Comparison of ENCODE assay signal across 8 cellular contexts in genomic region chr2:121285077-121285449, GRCh38. TPM values are rescaled to one million over a fixed set of nuclear protein-coding genes. Genes with fewer than 3 reads are reported as not detected.
DNase-seq lines count a peak whose midpoint lies in the region; ATAC-seq, FAIRE-seq and TF ChIP-seq lines count a peak whose summit lies in the region.

TSS of gene TFCP2L1 (minus strand) at chr2:121285202. CDS start at chr2:121285109, 93 bp downstream.

- peak within 1 kb of the TSS; percentile 81 for H3K9ac ChIP-seq in keratinocyte (ENCODE audit: control insufficient read depth, extremely low read depth, insufficient read depth, low read length)

- WGBS in aorta, 2 donors, result 1% methylated on average over 35 to 51 of the region's 51 CpGs

- H3K27me3 ChIP-seq in keratinocyte (ENCODE audit: control insufficient read depth, extremely low read depth, insufficient read depth, low read length), result no peaks in the 10 kb centered on the region
- H3K27me3 ChIP-seq in aorta (ENCODE audit: control insufficient read depth in 1 of 2, insufficient read depth in 2 of 2, low read length in 1 of 2), result no peaks in the 10 kb centered on the region

- H3K4me3 Mint-ChIP-seq in activated T-cell treated with anti-CD3 and anti-CD28 coated beads, Interleukin-2, amount 50 U/mL, for 24 hours, result peak within 1 kb of the TSS; percentile 53
- peak within 1 kb of the TSS; percentile 77 for H3K4me3 Mint-ChIP-seq in activated naive CD8-positive, alpha-beta T cell
- H3K4me3 Mint-ChIP-seq in stimulated activated naive B cell treated with anti-CD40 and anti-IgM and Interleukin-4, amounts not matched to agents 10 μg/mL and 1 μg/mL and 100 μg/mL, for 72 hours, result peak within 1 kb of the TSS; percentile 65 to 77

- H3K79me2 ChIP-seq in keratinocyte (ENCODE audit: control insufficient read depth, insufficient read depth, low read length), result peaks cover 43% of the 10 kb centered on the region

- DNase-seq in activated T-cell treated with anti-CD3 and anti-CD28 coated beads, Interleukin-2, amount 50 U/mL, for 24 hours, result peak; percentile 47
- DNase-seq in activated T-cell treated with anti-CD3 and anti-CD28 coated beads for 4 hours (no peak), NCI-H1105 (lab: John Stamatoyannopoulos, UW) (peak; percentile 58), keratinocyte (ENCODE audit: low read depth, low spot score) (no peak), aorta (no peak)
- no peak for DNase-seq in stimulated activated naive B cell treated with anti-CD40 and anti-IgM and Interleukin-4, amounts not matched to agents 10 μg/mL and 1 μg/mL and 100 μg/mL, for 72 hours

- H2AFZ ChIP-seq in keratinocyte (ENCODE audit: control insufficient read depth, low read length), result peak within 1 kb of the TSS; percentile 76

- H3K27ac Mint-ChIP-seq in activated T-cell treated with anti-CD3 and anti-CD28 coated beads, Interleukin-2, amount 50 U/mL, for 24 hours, result no peak within 1 kb of the TSS
- no peak within 1 kb of the TSS for H3K27ac Mint-ChIP-seq in activated naive CD8-positive, alpha-beta T cell
- peak within 1 kb of the TSS; percentile 37 for H3K27ac Mint-ChIP-seq in stimulated activated naive B cell treated with anti-CD40 and anti-IgM and Interleukin-4, amounts not matched to agents 10 μg/mL and 1 μg/mL and 100 μg/mL, for 72 hours

- H3K4me3 ChIP-seq in keratinocyte (ENCODE audit: control insufficient read depth in 2 of 3, extremely low read depth in 1 of 3, insufficient read depth in 2 of 3, low read depth in 1 of 3, low read length in 3 of 3), result peak within 1 kb of the TSS; percentile 70 to 85 (median 75)
- H3K4me3 ChIP-seq in aorta (ENCODE audit: low read length in 2 of 2), result peak within 1 kb of the TSS in 1 of 2 donors; percentile 38

- H3K9me1 ChIP-seq in keratinocyte (ENCODE audit: control insufficient read depth, extremely low read depth, insufficient read depth, low read length), result no peaks in the 10 kb centered on the region

- no peak for FAIRE-seq in keratinocyte (lab: Jason Lieb, UNC)

- peak; percentile 57 to 76 for ATAC-seq in stimulated activated naive B cell treated with anti-CD40 and anti-IgM and Interleukin-4, amounts not matched to agents 10 μg/mL and 1 μg/mL and 100 μg/mL, for 72 hours (replicated peaks)
- ATAC-seq in HG03135 (IDR thresholded peaks at IDR 0.05; ENCODE audit: unreplicated experiment), result no peak
- ATAC-seq in aorta (ENCODE audit: low FRiP score), result no peak

- H3K4me1 ChIP-seq in keratinocyte (ENCODE audit: control insufficient read depth, extremely low read depth, insufficient read depth, low read length) (peaks cover 24% of the 10 kb centered on the region), aorta (ENCODE audit: control insufficient read depth in 1 of 2, insufficient read depth in 2 of 2, low read length in 2 of 2) (no peaks in the 10 kb centered on the region)

- no peaks in the 10 kb centered on the region for H3K36me3 Mint-ChIP-seq in activated T-cell treated with anti-CD3 and anti-CD28 coated beads, Interleukin-2, amount 50 U/mL, for 24 hours (ENCODE audit: low read depth)
- no peaks in the 10 kb centered on the region for H3K36me3 Mint-ChIP-seq in activated naive CD8-positive, alpha-beta T cell
- H3K36me3 Mint-ChIP-seq in stimulated activated naive B cell treated with anti-CD40 and anti-IgM and Interleukin-4, amounts not matched to agents 10 μg/mL and 1 μg/mL and 100 μg/mL, for 72 hours, result peaks cover 0 to 1% of the 10 kb centered on the region in 2 donors

- peaks cover 55% of the 10 kb centered on the region for H3K27me3 Mint-ChIP-seq in activated T-cell treated with anti-CD3 and anti-CD28 coated beads, Interleukin-2, amount 50 U/mL, for 24 hours
- peaks cover 21% of the 10 kb centered on the region for H3K27me3 Mint-ChIP-seq in activated naive CD8-positive, alpha-beta T cell
- H3K27me3 Mint-ChIP-seq in stimulated activated naive B cell treated with anti-CD40 and anti-IgM and Interleukin-4, amounts not matched to agents 10 μg/mL and 1 μg/mL and 100 μg/mL, for 72 hours, result peaks cover 50 to 59% of the 10 kb centered on the region in 2 donors

- TF ChIP-seq CTCF in keratinocyte (optimal IDR thresholded peaks at IDR 0.05 in 1 of 3, IDR thresholded peaks at IDR 0.05 in 1 of 3, conservative IDR thresholded peaks at IDR 0.05 in 1 of 3; ENCODE audit: extremely low read depth in 1 of 3, insufficient read depth in 2 of 3, low read length in 3 of 3), result no peak

- peaks cover 8% of the 10 kb centered on the region for H3K4me1 Mint-ChIP-seq in activated T-cell treated with anti-CD3 and anti-CD28 coated beads, Interleukin-2, amount 50 U/mL, for 24 hours (ENCODE audit: low read depth)
- peaks cover 8% of the 10 kb centered on the region for H3K4me1 Mint-ChIP-seq in activated naive CD8-positive, alpha-beta T cell (ENCODE audit: low read depth)
- H3K4me1 Mint-ChIP-seq in stimulated activated naive B cell treated with anti-CD40 and anti-IgM and Interleukin-4, amounts not matched to agents 10 μg/mL and 1 μg/mL and 100 μg/mL, for 72 hours, result peaks cover 9 to 20% of the 10 kb centered on the region in 2 donors

- H3K4me2 ChIP-seq in keratinocyte (ENCODE audit: control insufficient read depth, extremely low read depth, insufficient read depth, low read depth, low read length), result peak within 1 kb of the TSS; percentile 91

- no peaks in the 10 kb centered on the region for H4K20me1 ChIP-seq in keratinocyte (ENCODE audit: control insufficient read depth, extremely low read depth, insufficient read depth, low read length)

- no peaks in the 10 kb centered on the region for H3K9me3 Mint-ChIP-seq in activated T-cell treated with anti-CD3 and anti-CD28 coated beads, Interleukin-2, amount 50 U/mL, for 24 hours
- no peaks in the 10 kb centered on the region for H3K9me3 Mint-ChIP-seq in activated naive CD8-positive, alpha-beta T cell (ENCODE audit: low read depth)
- no peaks in the 10 kb centered on the region for H3K9me3 Mint-ChIP-seq in stimulated activated naive B cell treated with anti-CD40 and anti-IgM and Interleukin-4, amounts not matched to agents 10 μg/mL and 1 μg/mL and 100 μg/mL, for 72 hours

- intact Hi-C loops in aorta (cut with DNase I), result no loop called here

- H3K36me3 ChIP-seq in keratinocyte (ENCODE audit: control insufficient read depth in 2 of 2, extremely low read depth in 1 of 2, insufficient read depth in 2 of 2, low read length in 2 of 2) (peaks cover 0 to 1% of the 10 kb centered on the region in 2 experiments), aorta (ENCODE audit: control insufficient read depth in 1 of 2, insufficient read depth in 2 of 2, low read length in 1 of 2) (no peaks in the 10 kb centered on the region)

- dilution Hi-C loops in keratinocyte (cut with MboI; ENCODE audit: extremely low pct_ligation_motif_present, low sequenced_read_pairs), result no loop called here

- peak within 1 kb of the TSS; percentile 65 for H3K27ac ChIP-seq in keratinocyte (ENCODE audit: control insufficient read depth, insufficient read depth, low read length)
- no peak within 1 kb of the TSS for H3K27ac ChIP-seq in aorta (ENCODE audit: low read depth in 1 of 2, low read length in 2 of 2)

- no peaks in the 10 kb centered on the region for H3K9me3 ChIP-seq in keratinocyte (ENCODE audit: control insufficient read depth, low read depth, low read length)
- H3K9me3 ChIP-seq in aorta (ENCODE audit: control insufficient read depth, low read length), result no peaks in the 10 kb centered on the region

RNA-seq across cellular contexts. Expression of gene TFCP2L1, which starts in this region (rescaled TPM):
- polyA plus RNA-seq in keratinocyte, result 29.4 to 35.8 TPM (median 31.0 TPM) in 3 replicates
- polyA plus RNA-seq in keratinocyte (2011; ENCODE audit: low read depth), result 8.6 TPM
- 18.2 and 20.0 TPM in 2 replicates for polyA plus RNA-seq in keratinocyte (2011; cell fraction: cytosol; rRNA removed)
- 50.7 and 56.3 TPM in 2 replicates for polyA plus RNA-seq in keratinocyte (2011; cell fraction: nucleus; rRNA removed)
- polyA plus RNA-seq in keratinocyte (2012; ENCODE audit: low replicate concordance), result 4.9 and 22.4 TPM in 2 replicates
- polyA minus RNA-seq in keratinocyte, result 69.8 to 337 TPM (median 70.3 TPM) in 3 replicates
- 19.4 TPM for polyA minus RNA-seq in keratinocyte (2011; cell fraction: cytosol; rRNA and poly(A)+ RNA removed)
- polyA minus RNA-seq in keratinocyte (2011; cell fraction: nucleus; rRNA and poly(A)+ RNA removed), result 18.6 and 41.9 TPM in 2 replicates
- 1 to 10 TPM in 1 of 2 donors, under 1 TPM in 1; 0.69 to 1.7 TPM for total RNA-seq in aorta
- polyA plus RNA-seq in aorta, result 1 to 10 TPM in 1 of 2 donors, under 1 TPM in 1; 0.03 to 1.1 TPM

Comparison
In these comparisons a context has a peak if more than half of its experiments do, and no peak if none do; other contexts are left out.
1. DNase-seq: peak in activated T-cell treated with anti-CD3 and anti-CD28 coated beads, Interleukin-2, amount 50 U/mL, for 24 hours (single experiment) and NCI-H1105 (single experiment); none in activated T-cell treated with anti-CD3 and anti-CD28 coated beads for 4 hours (single experiment), keratinocyte (single experiment), stimulated activated naive B cell treated with anti-CD40 and anti-IgM and Interleukin-4, amounts not matched to agents 10 μg/mL and 1 μg/mL and 100 μg/mL, for 72 hours (single experiment) and aorta (0 of 2).
2. ATAC-seq: peak in stimulated activated naive B cell treated with anti-CD40 and anti-IgM and Interleukin-4, amounts not matched to agents 10 μg/mL and 1 μg/mL and 100 μg/mL, for 72 hours (2 of 2); none in HG03135 (single experiment) and aorta (single experiment).
3. Peak in every context shown above with its lines, with median percentiles within 50 percentile points of each other: H3K4me3 Mint-ChIP-seq.